Comparison of ENCODE assay signal across 14 cellular contexts in the genomic region with DNA sequence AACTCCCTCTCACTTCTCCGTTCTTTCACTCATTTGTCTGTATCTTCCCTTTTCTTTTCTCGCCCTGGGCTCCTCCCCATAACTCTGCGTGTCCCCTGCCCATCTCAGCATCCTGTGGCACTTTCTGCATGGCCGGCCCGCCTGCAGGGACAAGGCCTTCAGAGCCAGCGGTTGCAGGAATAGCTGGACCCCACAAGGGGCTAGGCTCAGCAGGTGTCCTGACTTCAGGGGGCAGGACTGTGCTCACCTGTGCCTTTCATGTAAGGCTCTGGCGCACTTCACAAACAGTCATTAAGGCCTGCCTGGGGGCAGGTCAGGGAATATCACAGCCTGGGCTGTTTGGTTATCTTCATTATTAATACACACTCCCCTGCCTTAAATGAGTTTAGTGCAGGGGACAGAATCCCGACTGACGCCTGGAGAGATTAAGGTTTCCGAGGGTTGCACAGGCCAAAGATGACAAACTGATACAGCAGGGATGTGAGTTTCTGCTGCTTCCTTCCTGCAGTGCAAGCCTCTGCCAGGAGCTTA.
DNase-seq lines count a peak whose midpoint lies in the region; ATAC-seq, FAIRE-seq and TF ChIP-seq lines count a peak whose summit lies in the region.
"Had no signal": no experiment of that assay in that cellular context is flagged by ENCODE, and none has a peak within 500 bp of the region (broad histone marks: within the 10 kb centered on the region; RNA-seq: fewer than 3 reads in every experiment).

No MANE protein-coding gene starts in this region.

- no peak for TF ChIP-seq CTCF in GM12878 (IDR thresholded peaks at IDR 0.05 in 2 of 3, conservative IDR thresholded peaks at IDR 0.05 in 1 of 3; ENCODE audit: control insufficient read depth in 2 of 3, extremely low read depth in 1 of 3, insufficient read depth in 1 of 3, low read depth in 3 of 3, low read length in 3 of 3)

- H3K36me3 Mint-ChIP-seq in naive thymus-derived CD4-positive, alpha-beta T cell, result peaks cover 0 to 16% (median 0%) of the 10 kb centered on the region in 5 donors
- H3K36me3 Mint-ChIP-seq in effector memory CD8-positive, alpha-beta T cell (ENCODE audit: insufficient read depth), result no peaks in the 10 kb centered on the region

- peak overlapping the region in 9 of 11 experiments; percentile 93 to 99 (median 98); a peak in 12 of 22 replicates for H3K4me2 ChIP-seq in BLaER1 treated with 17β-estradiol and CSF1 and Interleukin-3, amounts not matched to agents 10 nM and 100 nM
- H3K4me2 ChIP-seq in GM12878 (ENCODE audit: control insufficient read depth, insufficient read depth), result no peak overlapping the region

- no peak for FAIRE-seq in GM12878 (lab: Jason Lieb, UNC)

- no peak overlapping the region for H3K27ac ChIP-seq in BLaER1 treated with 17β-estradiol and CSF1 and Interleukin-3, amounts not matched to agents 10 nM and 100 nM
- no peak overlapping the region for H3K27ac ChIP-seq in HUES64 (ENCODE audit: low read depth, low read length)
- no peak overlapping the region for H3K27ac ChIP-seq in GM12878 (ENCODE audit: control insufficient read depth, insufficient read depth)
- H3K27ac ChIP-seq in naive thymus-derived CD4-positive, alpha-beta T cell (ENCODE audit: low read depth, low read length), result no peak overlapping the region
- H3K27ac ChIP-seq: SJSA1, testis had no signal

- ATAC-seq in GM12878, result no peak
- no peak for ATAC-seq in naive thymus-derived CD4-positive, alpha-beta T cell
- ATAC-seq in effector memory CD8-positive, alpha-beta T cell (replicated peaks), result no peak

- peaks cover 0 to 20% (median 16%) of the 10 kb centered on the region in 10 experiments; a peak in 16 of 20 replicates for H3K4me1 ChIP-seq in BLaER1 treated with 17β-estradiol and CSF1 and Interleukin-3, amounts not matched to agents 10 nM and 100 nM
- H3K4me1 ChIP-seq in HUES64 (ENCODE audit: insufficient read depth, low read length) (peaks cover 39% of the 10 kb centered on the region), GM12878 (ENCODE audit: control insufficient read depth, insufficient read depth, low read length) (peaks cover 4% of the 10 kb centered on the region; the same call in 1 of the 2 replicates)
- H3K4me1 ChIP-seq in naive thymus-derived CD4-positive, alpha-beta T cell (ENCODE audit: control insufficient read depth in 2 of 2, insufficient read depth in 2 of 2, low read length in 2 of 2), result no peaks in the 10 kb centered on the region
- H3K4me1 ChIP-seq: testis had no signal

- H3K27ac Mint-ChIP-seq in naive thymus-derived CD4-positive, alpha-beta T cell, result no peak overlapping the region
- no peak overlapping the region for H3K27ac Mint-ChIP-seq in effector memory CD8-positive, alpha-beta T cell

- 28% methylated on average over 10 of the region's 10 CpGs for WGBS in HUES64
- WGBS in GM12878 (ENCODE audit: insufficient coverage, insufficient replicate concordance, low lambda C conversion rate, missing lambda C conversion rate), result 71% methylated on average over 10 of the region's 10 CpGs

- peak overlapping the region in 7 of 10 donors; percentile 3 to 67 (median 32) for H3K4me3 Mint-ChIP-seq in naive thymus-derived CD4-positive, alpha-beta T cell
- no peak overlapping the region for H3K4me3 Mint-ChIP-seq in effector memory CD8-positive, alpha-beta T cell

- H3K36me3 ChIP-seq in BLaER1 treated with 17β-estradiol and CSF1 and Interleukin-3, amounts not matched to agents 10 nM and 100 nM, result no peaks in the 10 kb centered on the region
- H3K36me3 ChIP-seq in HUES64 (ENCODE audit: insufficient read depth, low read length), result no peaks in the 10 kb centered on the region
- H3K36me3 ChIP-seq in GM12878 (ENCODE audit: control insufficient read depth in 2 of 2, insufficient read depth in 2 of 2, low read length in 1 of 2), result no peaks in the 10 kb centered on the region
- no peaks in the 10 kb centered on the region for H3K36me3 ChIP-seq in naive thymus-derived CD4-positive, alpha-beta T cell (ENCODE audit: control insufficient read depth in 2 of 3, insufficient read depth in 3 of 3, low read length in 3 of 3)
- H3K36me3 ChIP-seq: SJSA1 had no signal

- in situ Hi-C loops in GM12878 (cut with MboI), result no loop called here
- in situ Hi-C loops in ACHN (cut with HindIII; ENCODE audit: low pct_ligation_motif_present, low pct_unique_long_range_greater_than_20kb, low sequenced_read_pairs), result no loop called here

- H3K4me1 Mint-ChIP-seq in naive thymus-derived CD4-positive, alpha-beta T cell, result peaks cover 0 to 15% (median 9%) of the 10 kb centered on the region in 7 donors
- no peaks in the 10 kb centered on the region for H3K4me1 Mint-ChIP-seq in effector memory CD8-positive, alpha-beta T cell (ENCODE audit: low read depth in 2 of 2)

- no peak for TF ChIP-seq RAD21 in GM12878 (IDR thresholded peaks at IDR 0.05; ENCODE audit: insufficient read depth, low read depth, low read length)

- CTCF ChIA-PET in GM12878 (lab: Yijun Ruan, JAX), result no interaction called here
- CTCF ChIA-PET in naive thymus-derived CD4-positive, alpha-beta T cell (lab: Charles Lee), result no interaction called here

- POLR2A ChIA-PET in GM12878 (lab: Charles Lee), result no interaction called here
- POLR2A ChIA-PET in naive thymus-derived CD4-positive, alpha-beta T cell (lab: Charles Lee), result no interaction called here

- no peaks in the 10 kb centered on the region for H3K79me2 ChIP-seq in GM12878 (ENCODE audit: control insufficient read depth, insufficient read depth, low read length)

- DNase-seq in GM12878 (ENCODE audit: low read depth, low spot score), result no peak
- no peak for DNase-seq in naive thymus-derived CD4-positive, alpha-beta T cell
- no peak for DNase-seq in posterior cingulate gyrus
- no peak for DNase-seq in ACHN
- DNase-seq in effector memory CD8-positive, alpha-beta T cell, result no peak
- DNase-seq in activated naive CD4-positive, alpha-beta T cell treated with Interleukin-2 at 50 U/mL for 16 hours, result no peak
- DNase-seq: activated gamma-delta T cell treated with Interleukin-2 at 50 U/mL for 16 hours; effector CD8-positive, alpha-beta T cell; foreskin fibroblast; NCI-H2081 treated with DMSO at 0.1 percent for 48 hours; testis had no signal

- SMC1A ChIA-PET in GM12878 (lab: Charles Lee; ENCODE audit: uncharacterized antibody, unreplicated experiment), result no interaction called here

- peak overlapping the region; percentile 37; the same call in 1 of the 2 replicates for H2AFZ ChIP-seq in GM12878 (ENCODE audit: control insufficient read depth, low read depth, low read length)

- TF ChIP-seq POLR2A in GM12878 (IDR thresholded peaks at IDR 0.05; ENCODE audit: low read depth, low read length), result no peak

- H3K9ac ChIP-seq in BLaER1 treated with 17β-estradiol and CSF1 and Interleukin-3, amounts not matched to agents 10 nM and 100 nM, result no peak overlapping the region
- H3K9ac ChIP-seq in HUES64 (ENCODE audit: low read depth, low read length) (no peak overlapping the region), GM12878 (ENCODE audit: control insufficient read depth, insufficient read depth, low read length) (no peak overlapping the region)

- peaks cover 0 to 6% (median 0%) of the 10 kb centered on the region in 11 experiments; a peak in 1 of 22 replicates for H4K20me1 ChIP-seq in BLaER1 treated with 17β-estradiol and CSF1 and Interleukin-3, amounts not matched to agents 10 nM and 100 nM
- H4K20me1 ChIP-seq in GM12878 (ENCODE audit: control insufficient read depth, insufficient read depth), result no peaks in the 10 kb centered on the region

- intact Hi-C loops in GM12878 (cut with micrococcal nuclease; ENCODE audit: unreplicated experiment), result no loop called here
- intact Hi-C loops in naive thymus-derived CD4-positive, alpha-beta T cell (cut with micrococcal nuclease), result no loop called here
- intact Hi-C loops in posterior cingulate gyrus (cut with DNase I), result no loop called here

- H3K9me3 ChIP-seq in BLaER1 treated with 17β-estradiol and CSF1 and Interleukin-3, amounts not matched to agents 10 nM and 100 nM (replicated peaks in 1 of 11), result no peaks in the 10 kb centered on the region
- H3K9me3 ChIP-seq in HUES64 (ENCODE audit: insufficient read depth, low read depth, low read length) (no peaks in the 10 kb centered on the region), GM12878 (replicated peaks; ENCODE audit: control insufficient read depth, insufficient read depth, low read length) (no peaks in the 10 kb centered on the region)
- H3K9me3 ChIP-seq in naive thymus-derived CD4-positive, alpha-beta T cell (ENCODE audit: control insufficient read depth in 2 of 3, low read length in 3 of 3), result no peaks in the 10 kb centered on the region
- H3K9me3 ChIP-seq: SJSA1, testis had no signal

- no TSS peak for BruUV-seq in GM12878 (replicated peaks; lab: Mats Ljungman, UMichigan)

- TF ChIP-seq EP300 in GM12878 (IDR thresholded peaks at IDR 0.05; ENCODE audit: borderline replicate concordance in 1 of 2, control insufficient read depth in 1 of 2, low read depth in 2 of 2, low read length in 2 of 2), result no peak

- peaks cover 28 to 38% (median 31%) of the 10 kb centered on the region in 5 donors for H3K27me3 Mint-ChIP-seq in naive thymus-derived CD4-positive, alpha-beta T cell
- peaks cover 20 to 32% of the 10 kb centered on the region in 2 donors for H3K27me3 Mint-ChIP-seq in effector memory CD8-positive, alpha-beta T cell

- H3K4me3 ChIP-seq in BLaER1 treated with 17β-estradiol and CSF1 and Interleukin-3, amounts not matched to agents 10 nM and 100 nM, result no peak overlapping the region
- peak overlapping the region; percentile 67 for H3K4me3 ChIP-seq in HUES64 (ENCODE audit: low read length)
- no peak overlapping the region for H3K4me3 ChIP-seq in GM12878
- no peak overlapping the region for H3K4me3 ChIP-seq in naive thymus-derived CD4-positive, alpha-beta T cell (ENCODE audit: low read length)
- H3K4me3 ChIP-seq: SJSA1 had no signal

- RAD21 ChIA-PET in GM12878 (lab: Charles Lee; ENCODE audit: unreplicated experiment), result no interaction called here

- H3K27me3 ChIP-seq in BLaER1 treated with 17β-estradiol and CSF1 and Interleukin-3, amounts not matched to agents 10 nM and 100 nM, result peaks cover 5 to 29% (median 12%) of the 10 kb centered on the region in 11 experiments; a peak in 18 of 22 replicates
- H3K27me3 ChIP-seq in HUES64 (ENCODE audit: insufficient read depth, low read length), result peaks cover 32% of the 10 kb centered on the region
- H3K27me3 ChIP-seq in GM12878 (replicated peaks in 1 of 2; ENCODE audit: control insufficient read depth in 2 of 2, insufficient read depth in 2 of 2, low read length in 1 of 2), result no peaks in the 10 kb centered on the region; a peak in 1 of 4 replicates
- H3K27me3 ChIP-seq in naive thymus-derived CD4-positive, alpha-beta T cell (ENCODE audit: control insufficient read depth in 2 of 2, insufficient read depth in 2 of 2, low read length in 2 of 2), result peaks cover 0 to 3% of the 10 kb centered on the region in 2 donors
- H3K27me3 ChIP-seq: SJSA1, testis had no signal

- H3K9me3 Mint-ChIP-seq in naive thymus-derived CD4-positive, alpha-beta T cell, result peaks cover 0 to 29% (median 3%) of the 10 kb centered on the region in 11 donors
- H3K9me3 Mint-ChIP-seq in effector memory CD8-positive, alpha-beta T cell, result peaks cover 0 to 12% of the 10 kb centered on the region in 2 donors

TF ChIP-seq in GM12878, 131 proteins besides CTCF, POLR2A, EP300 and RAD21 (continues in another document):
- TF ChIP-seq ZNF274 (IDR thresholded peaks at IDR 0.05; ENCODE audit: insufficient read depth, insufficient read length) (no peak), SUZ12 (IDR thresholded peaks at IDR 0.05; ENCODE audit: unreplicated experiment) (no peak), GATAD2B (conservative IDR thresholded peaks at IDR 0.05; ENCODE audit: low read depth) (no peak), BACH1 (IDR thresholded peaks at IDR 0.05; ENCODE audit: borderline replicate concordance) (no peak)

Comparison
In these comparisons a context has a peak if more than half of its experiments do, and no peak if none do; other contexts are left out.
1. H3K4me3 Mint-ChIP-seq: peak in naive thymus-derived CD4-positive, alpha-beta T cell (7 of 10); none in effector memory CD8-positive, alpha-beta T cell (0 of 2).